ENCODE assay signal across 18 cellular contexts in genomic region chr7:40697653-40698052, GRCh38.
"Had no signal": no experiment of that assay in that cellular context is flagged by ENCODE, and none has a peak within 500 bp of the region (broad histone marks: within the 10 kb centered on the region; RNA-seq: fewer than 3 reads in every experiment).

No MANE protein-coding gene starts in this region.

- H3K9me3 Mint-ChIP-seq: activated naive CD8-positive, alpha-beta T cell treated with anti-CD3 and anti-CD28 coated beads for 36 hours; activated T-cell treated with anti-CD3 and anti-CD28 coated beads, Interleukin-2, amount 50 U/mL, for 4 hours; nephron progenitor cell had no signal

- H3K27ac Mint-ChIP-seq: activated naive CD8-positive, alpha-beta T cell treated with anti-CD3 and anti-CD28 coated beads for 36 hours; nephron progenitor cell; T-helper 17 cell had no signal

- H3K4me3 ChIP-seq: esophagus squamous epithelium, heart left ventricle, left ventricle myocardium inferior, testis had no signal

- H3K27ac ChIP-seq: esophagus squamous epithelium, heart left ventricle, left ventricle myocardium inferior, testis had no signal

- H3K4me1 ChIP-seq: esophagus squamous epithelium, left ventricle myocardium inferior, testis had no signal

- H3K4me1 Mint-ChIP-seq: T-helper 17 cell had no signal

- ATAC-seq: activated CD4-positive, CD25-positive, alpha-beta regulatory T cell treated with anti-CD3 and anti-CD28 coated beads, Interleukin-2, amount 50 U/mL, for 24 hours; activated T-cell treated with anti-CD3 and anti-CD28 coated beads, Interleukin-2, amount 50 U/mL, for 4 hours; heart left ventricle; stimulated activated naive CD8-positive, alpha-beta T cell treated with anti-CD3 and anti-CD28 coated beads, Interleukin-15, Interleukin-2, amounts not matched to agents 100 U/mL and 50 U/mL, for 24 hours; T-helper 17 cell had no signal

- H3K36me3 ChIP-seq: esophagus squamous epithelium, heart left ventricle, left ventricle myocardium inferior had no signal

- H3K27me3 Mint-ChIP-seq: activated naive CD8-positive, alpha-beta T cell treated with anti-CD3 and anti-CD28 coated beads for 36 hours; T-helper 17 cell had no signal

- H3K9me3 ChIP-seq: esophagus squamous epithelium, heart left ventricle, left ventricle myocardium inferior, testis had no signal

- H3K27me3 ChIP-seq: esophagus squamous epithelium, heart left ventricle, testis had no signal

- H3K36me3 Mint-ChIP-seq: activated naive CD8-positive, alpha-beta T cell treated with anti-CD3 and anti-CD28 coated beads for 36 hours had no signal

- FAIRE-seq: colon had no signal

- H3K4me3 Mint-ChIP-seq: activated naive CD8-positive, alpha-beta T cell treated with anti-CD3 and anti-CD28 coated beads for 36 hours; activated T-cell treated with anti-CD3 and anti-CD28 coated beads, Interleukin-2, amount 50 U/mL, for 4 hours; nephron progenitor cell; T-helper 17 cell had no signal

- DNase-seq: activated CD4-positive, alpha-beta T cell treated with anti-CD3 and anti-CD28 coated beads, Interleukin-2, amount 50 U/mL, for 4 hours; activated gamma-delta T cell; activated naive CD8-positive, alpha-beta T cell treated with anti-CD3 and anti-CD28 coated beads for 36 hours; activated T-cell treated with anti-CD3 and anti-CD28 coated beads, Interleukin-2, amount 50 U/mL, for 4 hours; anterior cingulate cortex; esophagus squamous epithelium; foreskin melanocyte; heart left ventricle; islet precursor cell; left ventricle myocardium inferior; nephron progenitor cell; stimulated activated CD4-positive, alpha-beta T cell treated with anti-CD3 and anti-CD28 coated beads, Interleukin-4, amount 100 ng/mL, for 1 hour; stimulated activated CD8-positive, alpha-beta memory T cell treated with anti-CD3 and anti-CD28 coated beads, Interleukin-4, amount 100 ng/mL, for 48 hours; stimulated activated naive CD8-positive, alpha-beta T cell treated with anti-CD3 and anti-CD28 coated beads, Interleukin-15, Interleukin-2, amounts not matched to agents 100 U/mL and 50 U/mL, for 24 hours; T-helper 17 cell; testis had no signal
